10 cellular contexts compared by ENCODE assay signal in genomic region chr9:129037767-129038098, GRCh38. TPM values are rescaled to one million over a fixed set of nuclear protein-coding genes. Genes with fewer than 3 reads are reported as not detected.
A peak's percentile ranks its signal among the peaks of the same experiment; 100 is the strongest.
DNase-seq lines count a peak whose midpoint lies in the region; ATAC-seq, FAIRE-seq and TF ChIP-seq lines count a peak whose summit lies in the region.
"Had no signal": no experiment of that assay in that cellular context is flagged by ENCODE, and none has a peak within 500 bp of the region (broad histone marks: within the 10 kb centered on the region; RNA-seq: fewer than 3 reads in every experiment).

No MANE protein-coding gene starts in this region.

- H3K4me1 ChIP-seq in mesodermal cell (ENCODE audit: control insufficient read depth, insufficient read depth, low read length, poor library complexity, severe bottlenecking) = peaks cover 14% of the 10 kb centered on the region
- H3K4me1 ChIP-seq in upper lobe of left lung = peaks cover 19 to 26% (median 23%) of the 10 kb centered on the region in 4 donors

- FAIRE-seq in D721Med (lab: Jason Lieb, UNC) = no peak
- FAIRE-seq: colon had no signal

- TF ChIP-seq CTCF in chondrocyte (IDR thresholded peaks at IDR 0.05) (no peak), upper lobe of left lung (IDR thresholded peaks at IDR 0.05) (no peak), D721Med (IDR thresholded peaks at IDR 0.05; ENCODE audit: insufficient read depth, missing control alignments) (no peak)

- H3K27ac ChIP-seq in mesodermal cell (ENCODE audit: low read depth, low read length, severe bottlenecking) (no peak overlapping the region), upper lobe of left lung (peak overlapping the region in 2 of 4 donors; percentile 81 to 89)

- no peak overlapping the region for H3K27ac Mint-ChIP-seq in activated naive CD4-positive, alpha-beta T cell treated with anti-CD3 and anti-CD28 coated beads for 36 hours
- H3K27ac Mint-ChIP-seq in chondrocyte (ENCODE audit: unreplicated experiment) = no peak overlapping the region

- 73 to 90% methylated on average over 6 of the region's 6 CpGs for WGBS in mesodermal cell (ENCODE audit: insufficient coverage in 2 of 2), 2 experiments
- WGBS in upper lobe of left lung, 2 donors = 43 to 60% methylated on average over 6 of the region's 6 CpGs

- peak overlapping the region; percentile 95 for H3K4me3 ChIP-seq in mesodermal cell (ENCODE audit: extremely low read depth, insufficient read depth, low read length, poor library complexity, severe bottlenecking)
- peak overlapping the region in 3 of 4 donors; percentile 72 to 98 (median 94) for H3K4me3 ChIP-seq in upper lobe of left lung

- no peak for TF ChIP-seq EP300 in upper lobe of left lung (IDR thresholded peaks at IDR 0.05)

- intact Hi-C loops in activated naive CD4-positive, alpha-beta T cell treated with anti-CD3 and anti-CD28 coated beads for 36 hours (cut with micrococcal nuclease) = loop anchor here (5.0 kb wide), 1 partner anchor 90 kb away; the partner anchor contains the start of genes DOLK and NUP188

- CTCF ChIA-PET in activated naive CD4-positive, alpha-beta T cell treated with anti-CD3 and anti-CD28 coated beads for 36 hours (lab: Charles Lee) = interaction anchor here (1.2 kb wide), 1 partner anchor 9 kb away, joined by 3 read pairs; the partner anchor contains the start of gene SH3GLB2

- no peak for TF ChIP-seq POLR2A in upper lobe of left lung (IDR thresholded peaks at IDR 0.05)

- H3K9me3 ChIP-seq in mesodermal cell (ENCODE audit: control insufficient read depth, low read length) = no peaks in the 10 kb centered on the region
- no peaks in the 10 kb centered on the region for H3K9me3 ChIP-seq in upper lobe of left lung

- no peaks in the 10 kb centered on the region for H3K27me3 Mint-ChIP-seq in activated naive CD4-positive, alpha-beta T cell treated with anti-CD3 and anti-CD28 coated beads for 36 hours (ENCODE audit: low read depth)
- no peaks in the 10 kb centered on the region for H3K27me3 Mint-ChIP-seq in chondrocyte (ENCODE audit: low read depth)

- H3K9me3 Mint-ChIP-seq in activated naive CD4-positive, alpha-beta T cell treated with anti-CD3 and anti-CD28 coated beads for 36 hours = no peaks in the 10 kb centered on the region
- H3K9me3 Mint-ChIP-seq in chondrocyte (ENCODE audit: low read depth) = no peaks in the 10 kb centered on the region

- DNase-seq in activated naive CD4-positive, alpha-beta T cell treated with anti-CD3 and anti-CD28 coated beads for 36 hours = no peak
- no peak for DNase-seq in activated naive CD4-positive, alpha-beta T cell treated with Interleukin-2 at 50 U/mL for 16 hours
- no peak for DNase-seq in chondrocyte (ENCODE audit: low spot score)
- no peak for DNase-seq in upper lobe of left lung
- no peak for DNase-seq in D721Med (ENCODE audit: insufficient read length, low spot score)
- no peak for DNase-seq in NCI-H2081 (lab: John Stamatoyannopoulos, UW)
- DNase-seq: NCI-H524 had no signal

- peaks cover 16% of the 10 kb centered on the region for H3K36me3 ChIP-seq in mesodermal cell (ENCODE audit: control insufficient read depth, insufficient read depth, low read length)
- H3K36me3 ChIP-seq in upper lobe of left lung = peaks cover 10 to 24% (median 17%) of the 10 kb centered on the region in 4 donors

- H3K27me3 ChIP-seq in upper lobe of left lung = no peaks in the 10 kb centered on the region

- H3K36me3 Mint-ChIP-seq in activated naive CD4-positive, alpha-beta T cell treated with anti-CD3 and anti-CD28 coated beads for 36 hours (ENCODE audit: low read depth) = peaks cover 12% of the 10 kb centered on the region
- peaks cover 4% of the 10 kb centered on the region for H3K36me3 Mint-ChIP-seq in chondrocyte (ENCODE audit: low read depth)

- ATAC-seq in upper lobe of left lung (ENCODE audit: low FRiP score in 2 of 2) = no peak
- no peak for ATAC-seq in GM21447 (IDR thresholded peaks at IDR 0.05; ENCODE audit: unreplicated experiment)

- peaks cover 30% of the 10 kb centered on the region for H3K4me1 Mint-ChIP-seq in activated naive CD4-positive, alpha-beta T cell treated with anti-CD3 and anti-CD28 coated beads for 36 hours (ENCODE audit: low read depth)
- H3K4me1 Mint-ChIP-seq in chondrocyte (ENCODE audit: low read depth) = peaks cover 27% of the 10 kb centered on the region

- H3K4me3 Mint-ChIP-seq in activated naive CD4-positive, alpha-beta T cell treated with anti-CD3 and anti-CD28 coated beads for 36 hours = peak overlapping the region; percentile 98
- H3K4me3 Mint-ChIP-seq in chondrocyte (ENCODE audit: unreplicated experiment) = peak overlapping the region; percentile 96

RNA-seq across cellular contexts. Expression of gene MIGA2, which starts 1.3 kb away (rescaled TPM):
- 10 to 100 TPM; 36.3 to 42.7 TPM for total RNA-seq in activated naive CD4-positive, alpha-beta T cell treated with anti-CD3 and anti-CD28 coated beads for 36 hours
- total RNA-seq in chondrocyte = 19.7 to 26.7 TPM (median 22.0 TPM) in 3 replicates
- 15.4 TPM for polyA plus RNA-seq in mesodermal cell (2013, experiment 1 of 2)
- 14.2 TPM for polyA plus RNA-seq in mesodermal cell (2013, experiment 2 of 2)
- 10 to 100 TPM; 18.6 to 95.3 (median 28.6) TPM for total RNA-seq in upper lobe of left lung

RNA-seq across cellular contexts. Expression of gene SH3GLB2, which starts 9.6 kb away (rescaled TPM):
- 10 to 100 TPM; 38.0 to 38.2 TPM for total RNA-seq in activated naive CD4-positive, alpha-beta T cell treated with anti-CD3 and anti-CD28 coated beads for 36 hours
- total RNA-seq in chondrocyte = 57.8 to 66.4 TPM (median 62.2 TPM) in 3 replicates
- 54.4 TPM for polyA plus RNA-seq in mesodermal cell (2013, experiment 1 of 2)
- polyA plus RNA-seq in mesodermal cell (2013, experiment 2 of 2) = 46.7 TPM
- total RNA-seq in upper lobe of left lung = 100 to 1,000 TPM in 2 of 6 donors, 10 to 100 TPM in 4; 69.6 to 202 (median 94.1) TPM

RNA-seq across cellular contexts. Expression of gene DOLPP1, which starts 43.2 kb away (rescaled TPM):
- total RNA-seq in activated naive CD4-positive, alpha-beta T cell treated with anti-CD3 and anti-CD28 coated beads for 36 hours = 10 to 100 TPM; 15.5 to 19.9 TPM
- total RNA-seq in chondrocyte (12.3 to 22.5 TPM (median 16.4 TPM) in 3 replicates), upper lobe of left lung (10 to 100 TPM in 2 of 6 donors, 1 to 10 TPM in 4; 3.9 to 14.8 (median 8.2) TPM)
- polyA plus RNA-seq in mesodermal cell (2013, experiment 1 of 2) = 18.4 TPM
- 14.8 TPM for polyA plus RNA-seq in mesodermal cell (2013, experiment 2 of 2)
